ENCODE assay signal across 8 cellular contexts in the genomic region with DNA sequence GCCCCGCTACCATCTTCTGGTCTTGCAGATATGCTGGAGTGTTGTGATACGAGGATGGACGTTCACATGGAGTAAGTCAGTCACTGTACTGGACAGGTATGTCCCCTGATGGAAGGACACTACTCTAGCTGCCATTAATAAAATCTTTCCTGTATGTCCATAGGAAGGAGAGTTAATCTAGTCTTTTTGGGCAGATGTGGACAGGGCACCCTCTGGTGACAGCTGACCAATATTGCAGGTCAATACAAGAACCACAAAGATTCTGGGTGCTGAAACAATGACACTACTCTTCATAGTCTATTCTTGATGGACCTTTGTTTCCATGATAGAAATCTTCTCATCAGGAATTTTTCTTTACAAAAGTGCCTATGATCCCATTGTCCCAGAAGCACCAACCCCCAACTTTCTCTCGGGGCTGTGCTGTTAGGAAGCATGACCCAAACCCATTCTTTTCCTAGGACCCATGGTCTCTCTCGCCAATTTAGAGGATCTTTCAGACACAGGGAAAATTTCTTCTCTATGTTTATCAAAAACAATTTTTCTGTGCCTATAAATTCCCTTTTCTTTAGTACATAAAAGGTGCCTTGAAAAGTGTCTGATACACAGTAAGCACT.
A peak's percentile ranks its signal among the peaks of the same experiment; 100 is the strongest.
DNase-seq lines count a peak whose midpoint lies in the region; ATAC-seq and TF ChIP-seq lines count a peak whose summit lies in the region.

No MANE protein-coding gene starts in this region.

- H3K9me3 ChIP-seq in esophagus squamous epithelium = no peaks in the 10 kb centered on the region
- H3K9me3 ChIP-seq in thyroid gland = no peaks in the 10 kb centered on the region

- no peaks in the 10 kb centered on the region for H3K27me3 ChIP-seq in esophagus squamous epithelium
- no peaks in the 10 kb centered on the region for H3K27me3 ChIP-seq in thyroid gland

- TF ChIP-seq POLR2A in esophagus squamous epithelium (IDR thresholded peaks at IDR 0.05) = no peak
- no peak for TF ChIP-seq POLR2A in thyroid gland (IDR thresholded peaks at IDR 0.05)

- peak; percentile 56 for ATAC-seq in GM19043 (IDR thresholded peaks at IDR 0.05; ENCODE audit: low read depth, unreplicated experiment)
- no peak for ATAC-seq in GM19463 (IDR thresholded peaks at IDR 0.05; ENCODE audit: unreplicated experiment)

- intact Hi-C loops in esophagus squamous epithelium (cut with DNase I) (no loop called here), thyroid gland (cut with DNase I) (no loop called here)

- H3K36me3 ChIP-seq in esophagus squamous epithelium (no peaks in the 10 kb centered on the region), thyroid gland (no peaks in the 10 kb centered on the region)

- no peak overlapping the region for H3K4me3 ChIP-seq in AG09309 (ENCODE audit: control insufficient read depth, low read depth, low read length)
- no peak overlapping the region for H3K4me3 ChIP-seq in esophagus squamous epithelium
- no peak overlapping the region for H3K4me3 ChIP-seq in thyroid gland (replicated peaks in 1 of 3)

- 73 to 78% methylated on average over 5 of the region's 5 CpGs for WGBS in esophagus squamous epithelium, 2 donors
- 88 to 89% methylated on average over 5 of the region's 5 CpGs for WGBS in thyroid gland, 2 donors

- DNase-seq in AG09309 (ENCODE audit: low read depth) (peak; percentile 3), NCI-H526 treated with DMSO at 0.1 percent for 48 hours (lab: John Stamatoyannopoulos, UW) (peak; percentile 0), esophagus squamous epithelium (lab: John Stamatoyannopoulos, UW) (no peak), thyroid gland (peak in 1 of 2 donors; percentile 27), putamen (ENCODE audit: low spot score) (no peak)
- no peak for DNase-seq in activated naive CD4-positive, alpha-beta T cell treated with anti-CD3 and anti-CD28 coated beads, Interleukin-2, amount 50 U/mL, for 16 hours

- peak; percentile 77 for TF ChIP-seq CTCF in AG09309 (IDR thresholded peaks at IDR 0.05; ENCODE audit: control insufficient read depth, insufficient read depth, low read depth, low read length, missing control alignments)
- TF ChIP-seq CTCF in esophagus squamous epithelium (IDR thresholded peaks at IDR 0.05) = peak in 4 of 6 experiments; percentile 11 to 51 (median 18)
- TF ChIP-seq CTCF in thyroid gland (IDR thresholded peaks at IDR 0.05) = peak in 4 of 6 experiments; percentile 32 to 56 (median 48)

- H3K27ac ChIP-seq in esophagus squamous epithelium (no peak overlapping the region), thyroid gland (no peak overlapping the region)

- H3K4me1 ChIP-seq in esophagus squamous epithelium (no peaks in the 10 kb centered on the region), thyroid gland (peaks cover 7 to 8% of the 10 kb centered on the region in 2 donors)

Comparison
In these comparisons a context has a peak if more than half of its experiments do, and no peak if none do; other contexts are left out.
1. DNase-seq: peak in AG09309 (single experiment) and NCI-H526 treated with DMSO at 0.1 percent for 48 hours (single experiment); none in esophagus squamous epithelium (single experiment), putamen (single experiment) and activated naive CD4-positive, alpha-beta T cell treated with anti-CD3 and anti-CD28 coated beads, Interleukin-2, amount 50 U/mL, for 16 hours (single experiment).
2. CTCF ChIP-seq: peak in every context shown above with its lines; median percentile 77 in AG09309; 48 in thyroid gland; 18 in esophagus squamous epithelium.